ENCODE assay signal across 26 cellular contexts in genomic region chr21:26632691-26633090, GRCh38. TPM values are rescaled to one million over a fixed set of nuclear protein-coding genes. Genes with fewer than 3 reads are reported as not detected.
"Had no signal": no experiment of that assay in that cellular context is flagged by ENCODE, and none has a peak within 500 bp of the region (broad histone marks: within the 10 kb centered on the region; RNA-seq: fewer than 3 reads in every experiment).

No MANE protein-coding gene starts in this region.

- DNase-seq: hippocampal formation; immature natural killer cell; left colon; left lung; lower lobe of right lung; mammary epithelial cell; mesenchymal stem cell; naive B cell; natural killer cell; nephron progenitor cell; ovary; sigmoid colon; small intestine; spleen; stimulated activated CD4-positive, alpha-beta T cell treated with anti-CD3 and anti-CD28 coated beads, Interleukin-4, amount 100 ng/mL, for 24 hours; stimulated activated naive CD4-positive, alpha-beta T cell; stomach; testis; thyroid gland; transverse colon had no signal

- FAIRE-seq: islet of Langerhans, kidney, small intestine had no signal

- H3K9me3 ChIP-seq: ovary, testis, thyroid gland, transverse colon had no signal

- H3K4me1 ChIP-seq: left lung, lower lobe of right lung, neural progenitor cell, right atrium auricular region, sigmoid colon, spleen, stomach, testis, thyroid gland, transverse colon, upper lobe of left lung, vagina had no signal

- H3K36me3 ChIP-seq: left lung, lower lobe of right lung, neural progenitor cell, ovary, right atrium auricular region, sigmoid colon, spleen, stomach, thyroid gland, transverse colon, upper lobe of left lung, vagina had no signal

- H3K9ac ChIP-seq: neural progenitor cell had no signal

- H3K27ac ChIP-seq: left lung, lower lobe of right lung, neural progenitor cell, ovary, right atrium auricular region, sigmoid colon, spleen, stomach, testis, thyroid gland, transverse colon, upper lobe of left lung, vagina had no signal

- H3K4me2 ChIP-seq: neural progenitor cell had no signal

- H3K27me3 ChIP-seq: left lung, neural progenitor cell, ovary, right atrium auricular region, sigmoid colon, spleen, stomach, testis, thyroid gland, transverse colon, upper lobe of left lung, vagina had no signal

- ATAC-seq: left colon, left lung, lower lobe of right lung, natural killer cell had no signal

- H2AFZ ChIP-seq: neural progenitor cell had no signal

- H3K4me3 ChIP-seq: left lung, lower lobe of right lung, neural progenitor cell, ovary, right atrium auricular region, sigmoid colon, spleen, stomach, testis, thyroid gland, transverse colon, upper lobe of left lung, vagina had no signal

RNA-seq across cellular contexts. Expression of gene CYYR1, which starts 59.6 kb away (rescaled TPM):
- total RNA-seq: natural killer cell had no signal
- polyA plus RNA-seq: immature natural killer cell had no signal
